Comparison of ENCODE assay signal across 8 cellular contexts in the genomic region with DNA sequence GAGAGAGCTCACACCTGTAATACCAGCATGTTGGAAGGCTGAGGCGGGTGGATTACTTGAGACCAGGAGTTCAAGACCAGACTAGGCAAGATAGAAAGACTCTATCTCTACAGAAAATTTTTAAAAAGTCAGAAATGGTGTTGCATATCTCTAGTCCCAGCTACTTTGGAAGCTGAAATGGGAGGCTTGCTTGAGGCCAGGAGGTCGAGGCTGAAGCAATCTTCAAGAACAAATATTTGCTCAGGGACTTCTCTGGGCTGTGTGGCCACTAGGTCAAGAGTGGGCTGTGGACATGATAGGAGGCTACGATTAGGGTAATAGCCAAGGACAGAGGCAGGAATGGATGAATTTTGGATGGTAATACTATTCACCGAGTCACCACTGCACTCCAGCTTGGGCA.
"Had no signal": no experiment of that assay in that cellular context is flagged by ENCODE, and none has a peak within 500 bp of the region (broad histone marks: within the 10 kb centered on the region; RNA-seq: fewer than 3 reads in every experiment).

No MANE protein-coding gene starts in this region.

- H3K4me3 ChIP-seq: GM12878 had no signal

- DNase-seq: GDM1, GF-D8 had no signal

- ATAC-seq: GM12878 had no signal

- FAIRE-seq: G401.6, GM12878, GM12891, GM12892, GM18507, GM19239 had no signal
